ENCODE assay signal across 23 cellular contexts in genomic region chr10:117938104-117938503, GRCh38.
DNase-seq lines count a peak whose midpoint lies in the region; ATAC-seq and TF ChIP-seq lines count a peak whose summit lies in the region.
"Had no signal": no experiment of that assay in that cellular context is flagged by ENCODE, and none has a peak within 500 bp of the region (broad histone marks: within the 10 kb centered on the region; RNA-seq: fewer than 3 reads in every experiment).

No MANE protein-coding gene starts in this region.

- peaks cover 5% of the 10 kb centered on the region for H3K4me1 Mint-ChIP-seq in activated CD8-positive, alpha-beta T cell treated with anti-CD3 and anti-CD28 coated beads for 36 hours (ENCODE audit: low read depth)
- no peaks in the 10 kb centered on the region for H3K4me1 Mint-ChIP-seq in activated CD8-positive, alpha-beta T cell treated with anti-CD3 and anti-CD28 coated beads, Interleukin-2, amount 10 ng/mL, durations not matched to agents 7 days and 5 days (ENCODE audit: low read depth)
- peaks cover 2% of the 10 kb centered on the region for H3K4me1 Mint-ChIP-seq in activated naive CD8-positive, alpha-beta T cell treated with anti-CD3 and anti-CD28 coated beads for 36 hours
- H3K4me1 Mint-ChIP-seq in stimulated activated naive CD8-positive, alpha-beta T cell treated with anti-CD3 and anti-CD28 coated beads, Interleukin-15, amount 100 ng/mL, for 72 hours, result peaks cover 7% of the 10 kb centered on the region
- H3K4me1 Mint-ChIP-seq in osteocyte (ENCODE audit: unreplicated experiment), result no peaks in the 10 kb centered on the region
- H3K4me1 Mint-ChIP-seq: CD8-positive, alpha-beta memory T cell had no signal

- H3K9me3 Mint-ChIP-seq in activated CD8-positive, alpha-beta T cell treated with anti-CD3 and anti-CD28 coated beads for 36 hours, result peaks cover 3% of the 10 kb centered on the region
- no peaks in the 10 kb centered on the region for H3K9me3 Mint-ChIP-seq in activated CD8-positive, alpha-beta T cell treated with anti-CD3 and anti-CD28 coated beads, Interleukin-2, amount 10 ng/mL, durations not matched to agents 7 days and 5 days (ENCODE audit: insufficient read depth)
- no peaks in the 10 kb centered on the region for H3K9me3 Mint-ChIP-seq in activated naive CD8-positive, alpha-beta T cell treated with anti-CD3 and anti-CD28 coated beads for 36 hours
- peaks cover 0 to 8% of the 10 kb centered on the region in 2 donors for H3K9me3 Mint-ChIP-seq in stimulated activated naive CD8-positive, alpha-beta T cell treated with anti-CD3 and anti-CD28 coated beads, Interleukin-15, amount 100 ng/mL, for 72 hours
- no peaks in the 10 kb centered on the region for H3K9me3 Mint-ChIP-seq in osteocyte (ENCODE audit: unreplicated experiment)

- no peak overlapping the region for H3K4me3 Mint-ChIP-seq in activated CD8-positive, alpha-beta T cell treated with anti-CD3 and anti-CD28 coated beads for 36 hours
- no peak overlapping the region for H3K4me3 Mint-ChIP-seq in activated CD8-positive, alpha-beta T cell treated with anti-CD3 and anti-CD28 coated beads, Interleukin-2, amount 10 ng/mL, durations not matched to agents 7 days and 5 days
- no peak overlapping the region for H3K4me3 Mint-ChIP-seq in activated naive CD8-positive, alpha-beta T cell treated with anti-CD3 and anti-CD28 coated beads for 36 hours
- no peak overlapping the region for H3K4me3 Mint-ChIP-seq in stimulated activated naive CD8-positive, alpha-beta T cell treated with anti-CD3 and anti-CD28 coated beads, Interleukin-15, amount 100 ng/mL, for 72 hours
- H3K4me3 Mint-ChIP-seq in osteocyte (ENCODE audit: unreplicated experiment), result no peak overlapping the region
- H3K4me3 Mint-ChIP-seq: CD8-positive, alpha-beta memory T cell had no signal

- POLR2A ChIA-PET in activated CD8-positive, alpha-beta T cell treated with anti-CD3 and anti-CD28 coated beads for 36 hours (lab: Charles Lee), result no interaction called here
- POLR2A ChIA-PET in activated CD8-positive, alpha-beta T cell treated with anti-CD3 and anti-CD28 coated beads, Interleukin-2, amount 10 ng/mL, durations not matched to agents 7 days and 5 days (lab: Charles Lee), result no interaction called here

- peaks cover 6% of the 10 kb centered on the region for H3K27me3 Mint-ChIP-seq in activated CD8-positive, alpha-beta T cell treated with anti-CD3 and anti-CD28 coated beads for 36 hours
- no peaks in the 10 kb centered on the region for H3K27me3 Mint-ChIP-seq in activated CD8-positive, alpha-beta T cell treated with anti-CD3 and anti-CD28 coated beads, Interleukin-2, amount 10 ng/mL, durations not matched to agents 7 days and 5 days (ENCODE audit: low read depth)
- H3K27me3 Mint-ChIP-seq in activated naive CD8-positive, alpha-beta T cell treated with anti-CD3 and anti-CD28 coated beads for 36 hours, result peaks cover 4% of the 10 kb centered on the region
- peaks cover 25% of the 10 kb centered on the region for H3K27me3 Mint-ChIP-seq in stimulated activated naive CD8-positive, alpha-beta T cell treated with anti-CD3 and anti-CD28 coated beads, Interleukin-15, amount 100 ng/mL, for 72 hours
- H3K27me3 Mint-ChIP-seq in osteocyte (ENCODE audit: unreplicated experiment), result no peaks in the 10 kb centered on the region

- H3K36me3 Mint-ChIP-seq in activated CD8-positive, alpha-beta T cell treated with anti-CD3 and anti-CD28 coated beads for 36 hours (ENCODE audit: low read depth), result no peaks in the 10 kb centered on the region
- H3K36me3 Mint-ChIP-seq in activated CD8-positive, alpha-beta T cell treated with anti-CD3 and anti-CD28 coated beads, Interleukin-2, amount 10 ng/mL, durations not matched to agents 7 days and 5 days (ENCODE audit: low read depth), result no peaks in the 10 kb centered on the region
- no peaks in the 10 kb centered on the region for H3K36me3 Mint-ChIP-seq in activated naive CD8-positive, alpha-beta T cell treated with anti-CD3 and anti-CD28 coated beads for 36 hours
- no peaks in the 10 kb centered on the region for H3K36me3 Mint-ChIP-seq in osteocyte (ENCODE audit: unreplicated experiment)
- H3K36me3 Mint-ChIP-seq: CD8-positive, alpha-beta memory T cell had no signal

- peak; percentile 5 for DNase-seq in activated CD8-positive, alpha-beta T cell treated with anti-CD3 and anti-CD28 coated beads for 36 hours
- no peak for DNase-seq in activated CD8-positive, alpha-beta T cell treated with anti-CD3 and anti-CD28 coated beads, Interleukin-2, amount 10 ng/mL, durations not matched to agents 7 days and 5 days
- DNase-seq in stimulated activated CD4-positive, alpha-beta T cell treated with anti-CD3 and anti-CD28 coated beads, Interleukin-15, amount 100 ng/mL, for 24 hours, result peak; percentile 32
- no peak for DNase-seq in stimulated activated CD4-positive, alpha-beta T cell treated with anti-CD3 and anti-CD28 coated beads, Interleukin-2, amount 100 ng/mL, for 48 hours
- DNase-seq in activated naive CD8-positive, alpha-beta T cell treated with anti-CD3 and anti-CD28 coated beads for 36 hours, result peak; percentile 1
- peak in 1 of 2 donors; percentile 12 for DNase-seq in stimulated activated naive CD8-positive, alpha-beta T cell treated with anti-CD3 and anti-CD28 coated beads, Interleukin-15, amount 100 ng/mL, for 72 hours
- DNase-seq in osteocyte (ENCODE audit: extremely low spot score, unreplicated experiment), result no peak
- DNase-seq: AML-193; CD8-positive, alpha-beta memory T cell; DMS53; IMR-90; KG1; MG63; NCI-H1105 treated with DMSO at 0.1 percent for 48 hours; NCI-H146; NCI-H1930; NCI-H2107; NCI-H446 treated with DMSO at 0.1 percent for 48 hours; NCI-H526; NK-92 treated with Interleukin-12 subunit alpha and Interleukin-12 subunit beta, amount 100 ng/mL, for 24 hours; PC-3 had no signal

- H3K27ac Mint-ChIP-seq in activated CD8-positive, alpha-beta T cell treated with anti-CD3 and anti-CD28 coated beads for 36 hours, result no peak overlapping the region
- H3K27ac Mint-ChIP-seq in activated CD8-positive, alpha-beta T cell treated with anti-CD3 and anti-CD28 coated beads, Interleukin-2, amount 10 ng/mL, durations not matched to agents 7 days and 5 days, result no peak overlapping the region
- no peak overlapping the region for H3K27ac Mint-ChIP-seq in activated naive CD8-positive, alpha-beta T cell treated with anti-CD3 and anti-CD28 coated beads for 36 hours
- no peak overlapping the region for H3K27ac Mint-ChIP-seq in stimulated activated naive CD8-positive, alpha-beta T cell treated with anti-CD3 and anti-CD28 coated beads, Interleukin-15, amount 100 ng/mL, for 72 hours
- no peak overlapping the region for H3K27ac Mint-ChIP-seq in osteocyte (ENCODE audit: unreplicated experiment)
- H3K27ac Mint-ChIP-seq: CD8-positive, alpha-beta memory T cell had no signal

- TF ChIP-seq CTCF in activated CD8-positive, alpha-beta T cell treated with anti-CD3 and anti-CD28 coated beads for 36 hours (IDR thresholded peaks at IDR 0.05), result no peak
- TF ChIP-seq CTCF in osteocyte (IDR thresholded peaks at IDR 0.05), result no peak

- CTCF ChIA-PET in activated CD8-positive, alpha-beta T cell treated with anti-CD3 and anti-CD28 coated beads for 36 hours (lab: Charles Lee), result no interaction called here
- CTCF ChIA-PET in activated CD8-positive, alpha-beta T cell treated with anti-CD3 and anti-CD28 coated beads, Interleukin-2, amount 10 ng/mL, durations not matched to agents 7 days and 5 days (lab: Charles Lee), result no interaction called here

- intact Hi-C loops in activated CD8-positive, alpha-beta T cell treated with anti-CD3 and anti-CD28 coated beads for 36 hours (cut with micrococcal nuclease), result no loop called here

- ATAC-seq in activated CD8-positive, alpha-beta T cell treated with anti-CD3 and anti-CD28 coated beads for 36 hours, result peak; percentile 84
- no peak for ATAC-seq in activated CD8-positive, alpha-beta T cell treated with anti-CD3 and anti-CD28 coated beads, Interleukin-2, amount 10 ng/mL, durations not matched to agents 7 days and 5 days
- ATAC-seq in stimulated activated naive CD8-positive, alpha-beta T cell treated with anti-CD3 and anti-CD28 coated beads, Interleukin-15, amount 100 ng/mL, for 72 hours, result peak; percentile 61
- ATAC-seq: A549, HCT116, PC-3 had no signal

Comparison
In these comparisons a context has a peak if more than half of its experiments do, and no peak if none do; other contexts are left out.
1. DNase-seq: peak in activated CD8-positive, alpha-beta T cell treated with anti-CD3 and anti-CD28 coated beads for 36 hours (single experiment), stimulated activated CD4-positive, alpha-beta T cell treated with anti-CD3 and anti-CD28 coated beads, Interleukin-15, amount 100 ng/mL, for 24 hours (single experiment) and activated naive CD8-positive, alpha-beta T cell treated with anti-CD3 and anti-CD28 coated beads for 36 hours (single experiment); none in activated CD8-positive, alpha-beta T cell treated with anti-CD3 and anti-CD28 coated beads, Interleukin-2, amount 10 ng/mL, durations not matched to agents 7 days and 5 days (single experiment), stimulated activated CD4-positive, alpha-beta T cell treated with anti-CD3 and anti-CD28 coated beads, Interleukin-2, amount 100 ng/mL, for 48 hours (0 of 2) and osteocyte (single experiment).